In genomic region chr12:25436206-25436912, GRCh38 we compare ENCODE assay signal across 8 cellular contexts.
DNase-seq lines count a peak whose midpoint lies in the region; ATAC-seq and TF ChIP-seq lines count a peak whose summit lies in the region.

No MANE protein-coding gene starts in this region.

- H3K36me3 ChIP-seq in SK-N-MC (ENCODE audit: insufficient read depth, low read length) (no peaks in the 10 kb centered on the region), tibial nerve (no peaks in the 10 kb centered on the region)

- peak; percentile 91 for ATAC-seq in GM21515 (IDR thresholded peaks at IDR 0.05; ENCODE audit: unreplicated experiment)

- H3K4me3 ChIP-seq in SK-N-MC: peak overlapping the region; percentile 17; the same call in 1 of the 2 replicates
- peak overlapping the region in 3 of 4 donors; percentile 31 to 53 (median 36) for H3K4me3 ChIP-seq in tibial nerve

- DNase-seq in NCI-H146 (lab: John Stamatoyannopoulos, UW) (peak; percentile 44), NCI-H146 treated with DMSO at 0.1 percent for 48 hours (lab: John Stamatoyannopoulos, UW; ENCODE audit: unreplicated experiment) (no peak), M059J (ENCODE audit: low read depth) (peak; percentile 82), SK-N-MC (ENCODE audit: low read depth, low spot score) (peak; percentile 68), dermis microvascular lymphatic vessel endothelial cell (ENCODE audit: low read depth in 2 of 2) (peak; percentile 76 to 81), lung microvascular endothelial cell (ENCODE audit: low read depth in 2 of 2) (peak; percentile 87 to 89), tibial nerve (ENCODE audit: low spot score in 2 of 2) (peak in 1 of 2 donors; percentile 67)

- H3K9ac ChIP-seq in SK-N-MC (ENCODE audit: insufficient read length): peak overlapping the region; percentile 30

- TF ChIP-seq CTCF in tibial nerve (IDR thresholded peaks at IDR 0.05): peak; percentile 75 to 84 (median 78)

- no peaks in the 10 kb centered on the region for H3K27me3 ChIP-seq in tibial nerve

- TF ChIP-seq EP300 in tibial nerve (IDR thresholded peaks at IDR 0.05): peak in 1 of 2 donors; percentile 37

- 37 to 38% methylated on average over 9 of the region's 9 CpGs for WGBS in tibial nerve, 2 donors

- H3K4me1 ChIP-seq in tibial nerve: peaks cover 0 to 13% (median 0%) of the 10 kb centered on the region in 4 donors

- H3K9me3 ChIP-seq in SK-N-MC (ENCODE audit: low read depth, low read length) (no peaks in the 10 kb centered on the region), tibial nerve (no peaks in the 10 kb centered on the region)

- H3K27ac ChIP-seq in SK-N-MC (no peak overlapping the region), tibial nerve (peak overlapping the region; percentile 23 to 84 (median 64))

- TF ChIP-seq POLR2A in tibial nerve (IDR thresholded peaks at IDR 0.05): no peak
